10 cellular contexts compared by ENCODE assay signal in genomic region chr6:42137192-42137753, GRCh38. TPM values are rescaled to one million over a fixed set of nuclear protein-coding genes. Genes with fewer than 3 reads are reported as not detected.
DNase-seq lines count a peak whose midpoint lies in the region; ATAC-seq, FAIRE-seq and TF ChIP-seq lines count a peak whose summit lies in the region.
"Had no signal": no experiment of that assay in that cellular context is flagged by ENCODE, and none has a peak within 500 bp of the region (broad histone marks: within the 10 kb centered on the region; RNA-seq: fewer than 3 reads in every experiment).

No MANE protein-coding gene starts in this region.

- H3K4me3 ChIP-seq in GM12878 (no peak overlapping the region), thyroid gland (replicated peaks in 1 of 3) (no peak overlapping the region)

- H3K27me3 ChIP-seq in GM12878 (replicated peaks in 1 of 2; ENCODE audit: control insufficient read depth in 2 of 2, insufficient read depth in 2 of 2, low read length in 1 of 2) = peaks cover 0 to 2% of the 10 kb centered on the region in 2 experiments; a peak in 3 of 4 replicates
- H3K27me3 ChIP-seq in thyroid gland = no peaks in the 10 kb centered on the region

- H2AFZ ChIP-seq in GM12878 (ENCODE audit: control insufficient read depth, low read depth, low read length) = peak overlapping the region; percentile 84

- H3K27ac Mint-ChIP-seq in activated CD4-positive, alpha-beta memory T cell treated with anti-CD3 and anti-CD28 coated beads for 36 hours = peak overlapping the region; percentile 44
- no peak overlapping the region for H3K27ac Mint-ChIP-seq in activated CD4-positive, alpha-beta memory T cell treated with anti-CD3 and anti-CD28 coated beads, Interleukin-2, amount 10 ng/mL, durations not matched to agents 7 days and 5 days
- no peak overlapping the region for H3K27ac Mint-ChIP-seq in activated CD8-positive, alpha-beta T cell treated with anti-CD3 and anti-CD28 coated beads for 36 hours

- intact Hi-C loops in activated CD4-positive, alpha-beta memory T cell treated with anti-CD3 and anti-CD28 coated beads for 36 hours (cut with micrococcal nuclease) = no loop called here
- intact Hi-C loops in GM12878 (cut with micrococcal nuclease; ENCODE audit: unreplicated experiment) = no loop called here
- intact Hi-C loops in thyroid gland (cut with DNase I) = no loop called here
- intact Hi-C loops in activated CD8-positive, alpha-beta T cell treated with anti-CD3 and anti-CD28 coated beads for 36 hours (cut with micrococcal nuclease) = no loop called here

- CTCF ChIA-PET in activated CD4-positive, alpha-beta memory T cell treated with anti-CD3 and anti-CD28 coated beads for 36 hours (lab: Charles Lee) = interaction anchor here (0.8 to 1.6 kb wide), 5 partner anchors 39 to 432 kb away, joined by 3 to 4 read pairs (median 4); partner anchors contain the start of gene TOMM6
- CTCF ChIA-PET in activated CD4-positive, alpha-beta memory T cell treated with anti-CD3 and anti-CD28 coated beads, Interleukin-2, amount 10 ng/mL, durations not matched to agents 7 days and 5 days (lab: Charles Lee) = interaction anchor here (0.8 to 1.5 kb wide), 3 partner anchors 10 to 410 kb away, joined by 3 to 6 read pairs (median 3); no protein-coding TSS in a partner anchor
- CTCF ChIA-PET in GM12878 (lab: Yijun Ruan, JAX) = interaction anchor here (0.6 to 1.6 kb wide), 14 partner anchors 9 to 803 kb away, joined by 3 to 9 read pairs (median 3); no protein-coding TSS in a partner anchor
- CTCF ChIA-PET in activated CD8-positive, alpha-beta T cell treated with anti-CD3 and anti-CD28 coated beads for 36 hours (lab: Charles Lee) = interaction anchor here (0.9 to 4.3 kb wide), 13 partner anchors 14 to 418 kb away, joined by 3 to 20 read pairs (median 4); partner anchors contain the start of gene GUCA1B

- peak overlapping the region; percentile 53 for H3K4me2 ChIP-seq in GM12878 (ENCODE audit: control insufficient read depth, insufficient read depth)

- H3K36me3 Mint-ChIP-seq in activated CD4-positive, alpha-beta memory T cell treated with anti-CD3 and anti-CD28 coated beads for 36 hours = no peaks in the 10 kb centered on the region
- no peaks in the 10 kb centered on the region for H3K36me3 Mint-ChIP-seq in activated CD4-positive, alpha-beta memory T cell treated with anti-CD3 and anti-CD28 coated beads, Interleukin-2, amount 10 ng/mL, durations not matched to agents 7 days and 5 days (ENCODE audit: low read depth)
- no peaks in the 10 kb centered on the region for H3K36me3 Mint-ChIP-seq in activated CD8-positive, alpha-beta T cell treated with anti-CD3 and anti-CD28 coated beads for 36 hours (ENCODE audit: low read depth)

- POLR2A ChIA-PET in activated CD4-positive, alpha-beta memory T cell treated with anti-CD3 and anti-CD28 coated beads for 36 hours (lab: Charles Lee) = no interaction called here
- POLR2A ChIA-PET in activated CD4-positive, alpha-beta memory T cell treated with anti-CD3 and anti-CD28 coated beads, Interleukin-2, amount 10 ng/mL, durations not matched to agents 7 days and 5 days (lab: Charles Lee) = no interaction called here
- POLR2A ChIA-PET in GM12878 (lab: Charles Lee) = no interaction called here
- POLR2A ChIA-PET in activated CD8-positive, alpha-beta T cell treated with anti-CD3 and anti-CD28 coated beads for 36 hours (lab: Charles Lee) = no interaction called here

- WGBS in GM12878 (ENCODE audit: insufficient coverage, insufficient replicate concordance, low lambda C conversion rate, missing lambda C conversion rate) = 72% methylated on average over 7 of the region's 7 CpGs
- WGBS in thyroid gland, 2 donors = 67 to 79% methylated on average over 7 of the region's 7 CpGs

- H3K27me3 Mint-ChIP-seq in activated CD4-positive, alpha-beta memory T cell treated with anti-CD3 and anti-CD28 coated beads for 36 hours = peaks cover 12% of the 10 kb centered on the region
- peaks cover 19% of the 10 kb centered on the region for H3K27me3 Mint-ChIP-seq in activated CD4-positive, alpha-beta memory T cell treated with anti-CD3 and anti-CD28 coated beads, Interleukin-2, amount 10 ng/mL, durations not matched to agents 7 days and 5 days
- peaks cover 13% of the 10 kb centered on the region for H3K27me3 Mint-ChIP-seq in activated CD8-positive, alpha-beta T cell treated with anti-CD3 and anti-CD28 coated beads for 36 hours

- no peak for TF ChIP-seq CTCF in GM12878 (IDR thresholded peaks at IDR 0.05 in 2 of 3, conservative IDR thresholded peaks at IDR 0.05 in 1 of 3; ENCODE audit: control insufficient read depth in 2 of 3, extremely low read depth in 1 of 3, insufficient read depth in 1 of 3, low read depth in 3 of 3, low read length in 3 of 3)
- TF ChIP-seq CTCF in thyroid gland (IDR thresholded peaks at IDR 0.05) = no peak
- no peak for TF ChIP-seq CTCF in activated CD8-positive, alpha-beta T cell treated with anti-CD3 and anti-CD28 coated beads for 36 hours (IDR thresholded peaks at IDR 0.05)

- no peaks in the 10 kb centered on the region for H3K9me3 ChIP-seq in GM12878 (replicated peaks; ENCODE audit: control insufficient read depth, insufficient read depth, low read length)
- H3K9me3 ChIP-seq in thyroid gland = no peaks in the 10 kb centered on the region

- RAD21 ChIA-PET in GM12878 (lab: Charles Lee; ENCODE audit: unreplicated experiment) = interaction anchor here (0.9 to 1.3 kb wide), 3 partner anchors 27 to 77 kb away, joined by 3 to 5 read pairs (median 4); no protein-coding TSS in a partner anchor

- TF ChIP-seq EP300 in GM12878 (IDR thresholded peaks at IDR 0.05; ENCODE audit: borderline replicate concordance in 1 of 2, control insufficient read depth in 1 of 2, low read depth in 2 of 2, low read length in 2 of 2) = no peak

- no TSS peak for BruUV-seq in GM12878 (replicated peaks; lab: Mats Ljungman, UMichigan)

- DNase-seq in activated CD4-positive, alpha-beta memory T cell treated with anti-CD3 and anti-CD28 coated beads for 36 hours = no peak
- no peak for DNase-seq in activated CD4-positive, alpha-beta memory T cell treated with anti-CD3 and anti-CD28 coated beads, Interleukin-2, amount 10 ng/mL, durations not matched to agents 7 days and 5 days
- DNase-seq in GM12878 (ENCODE audit: low read depth, low spot score) = no peak
- DNase-seq in kidney glomerular epithelial cell (lab: John Stamatoyannopoulos, UW) = peak; percentile 78
- no peak for DNase-seq in thyroid gland
- no peak for DNase-seq in activated CD8-positive, alpha-beta T cell treated with anti-CD3 and anti-CD28 coated beads for 36 hours
- no peak for DNase-seq in NCI-H510A treated with DMSO at 0.1 percent for 48 hours (lab: John Stamatoyannopoulos, UW)
- DNase-seq: cortex of kidney, NCI-H1417 treated with DMSO at 0.1 percent for 48 hours had no signal

- H3K9ac ChIP-seq in GM12878 (ENCODE audit: control insufficient read depth, insufficient read depth, low read length) = no peak overlapping the region

- no peaks in the 10 kb centered on the region for H3K79me2 ChIP-seq in GM12878 (ENCODE audit: control insufficient read depth, insufficient read depth, low read length)

- ATAC-seq in GM12878 (no peak), GM21723 (IDR thresholded peaks at IDR 0.05; ENCODE audit: unreplicated experiment) (no peak)
- no peak for ATAC-seq in activated CD8-positive, alpha-beta T cell treated with anti-CD3 and anti-CD28 coated beads for 36 hours

- in situ Hi-C loops in GM12878 (cut with MboI) = no loop called here

- SMC1A ChIA-PET in GM12878 (lab: Charles Lee; ENCODE audit: uncharacterized antibody, unreplicated experiment) = interaction anchor here (0.6 to 1.5 kb wide), 10 partner anchors 10 to 528 kb away, joined by 3 to 5 read pairs (median 3); no protein-coding TSS in a partner anchor

- FAIRE-seq in GM12878 (lab: Jason Lieb, UNC) = no peak

- H3K4me1 ChIP-seq in GM12878 (ENCODE audit: control insufficient read depth, insufficient read depth, low read length) (peaks cover 4% of the 10 kb centered on the region; the same call in 1 of the 2 replicates), thyroid gland (peaks cover 35 to 39% of the 10 kb centered on the region in 2 donors)

- peaks cover 11% of the 10 kb centered on the region for H3K4me1 Mint-ChIP-seq in activated CD4-positive, alpha-beta memory T cell treated with anti-CD3 and anti-CD28 coated beads for 36 hours (ENCODE audit: low read depth)
- peaks cover 7% of the 10 kb centered on the region for H3K4me1 Mint-ChIP-seq in activated CD4-positive, alpha-beta memory T cell treated with anti-CD3 and anti-CD28 coated beads, Interleukin-2, amount 10 ng/mL, durations not matched to agents 7 days and 5 days
- H3K4me1 Mint-ChIP-seq in activated CD8-positive, alpha-beta T cell treated with anti-CD3 and anti-CD28 coated beads for 36 hours (ENCODE audit: low read depth) = peaks cover 11% of the 10 kb centered on the region

- H3K9me3 Mint-ChIP-seq in activated CD4-positive, alpha-beta memory T cell treated with anti-CD3 and anti-CD28 coated beads for 36 hours = no peaks in the 10 kb centered on the region
- no peaks in the 10 kb centered on the region for H3K9me3 Mint-ChIP-seq in activated CD4-positive, alpha-beta memory T cell treated with anti-CD3 and anti-CD28 coated beads, Interleukin-2, amount 10 ng/mL, durations not matched to agents 7 days and 5 days
- H3K9me3 Mint-ChIP-seq in activated CD8-positive, alpha-beta T cell treated with anti-CD3 and anti-CD28 coated beads for 36 hours = no peaks in the 10 kb centered on the region

- H4K20me1 ChIP-seq in GM12878 (ENCODE audit: control insufficient read depth, insufficient read depth) = no peaks in the 10 kb centered on the region

- no peak overlapping the region for H3K4me3 Mint-ChIP-seq in activated CD4-positive, alpha-beta memory T cell treated with anti-CD3 and anti-CD28 coated beads for 36 hours
- H3K4me3 Mint-ChIP-seq in activated CD4-positive, alpha-beta memory T cell treated with anti-CD3 and anti-CD28 coated beads, Interleukin-2, amount 10 ng/mL, durations not matched to agents 7 days and 5 days = no peak overlapping the region
- no peak overlapping the region for H3K4me3 Mint-ChIP-seq in activated CD8-positive, alpha-beta T cell treated with anti-CD3 and anti-CD28 coated beads for 36 hours

- TF ChIP-seq POLR2A in GM12878 (IDR thresholded peaks at IDR 0.05; ENCODE audit: low read depth, low read length) (no peak), thyroid gland (IDR thresholded peaks at IDR 0.05) (no peak)

- no peak overlapping the region for H3K27ac ChIP-seq in GM12878 (ENCODE audit: control insufficient read depth, insufficient read depth)
- H3K27ac ChIP-seq in thyroid gland = peak overlapping the region in 2 of 3 donors; percentile 48 to 52

- TF ChIP-seq RAD21 in GM12878 (IDR thresholded peaks at IDR 0.05; ENCODE audit: insufficient read depth, low read depth, low read length) = no peak

- H3K36me3 ChIP-seq in GM12878 (ENCODE audit: control insufficient read depth in 2 of 2, insufficient read depth in 2 of 2, low read length in 1 of 2) (no peaks in the 10 kb centered on the region), thyroid gland (no peaks in the 10 kb centered on the region)

RNA-seq across cellular contexts. Expression of gene C6orf132, which starts 5.1 kb away (rescaled TPM):
- under 1 TPM; 0.22 to 0.29 TPM for total RNA-seq in activated CD4-positive, alpha-beta memory T cell treated with anti-CD3 and anti-CD28 coated beads for 36 hours
- under 1 TPM; 0.05 to 0.10 TPM for total RNA-seq in activated CD4-positive, alpha-beta memory T cell treated with anti-CD3 and anti-CD28 coated beads, Interleukin-2, amount 10 ng/mL, durations not matched to agents 7 days and 5 days
- total RNA-seq in GM12878 (2013; cell fraction: nucleolus; rRNA removed) = 0.06 and 0.12 TPM in 2 replicates
- total RNA-seq in GM12878 (2014; rRNA removed) = not detected in 2 replicates
- total RNA-seq in GM12878 (2014; rRNA removed; fragmentation: Illumina TruSeq; extraction: Trizol) = not detected in 2 replicates
- 0.03 and 0.05 TPM in 2 replicates for total RNA-seq in GM12878 (2021)
- not detected for polyA plus RNA-seq in GM12878 (2011; ENCODE audit: low read depth)
- polyA plus RNA-seq in GM12878 (2011; rRNA removed) = not detected in 2 replicates
- polyA plus RNA-seq in GM12878 (2011; cell fraction: cytosol; rRNA removed) = not detected in 2 replicates
- polyA plus RNA-seq in GM12878 (2011; cell fraction: nucleus; rRNA removed) = not detected in 2 replicates
- 0.03 TPM in 1 of 2 replicates, not detected in the other for polyA plus RNA-seq in GM12878 (2012)
- polyA plus RNA-seq in GM12878 (2014; fragmentation: Illumina TruSeq; extraction: Trizol) = not detected in 2 replicates
- polyA plus RNA-seq in GM12878 (2014; fragmentation: Nextera tagmentation; extraction: Ambion mirVana) = not detected
- polyA plus RNA-seq in GM12878 (2014; rRNA removed) = 0.04 TPM in 1 of 2 replicates, not detected in the other
- not detected for polyA plus RNA-seq in GM12878 (2016; fragmentation: Nextera tagmentation; extraction: Ambion mirVana)
- polyA minus RNA-seq in GM12878 (2011; rRNA and poly(A)+ RNA removed) = not detected in 2 replicates
- not detected in 2 replicates for polyA minus RNA-seq in GM12878 (2011; cell fraction: cytosol; rRNA and poly(A)+ RNA removed)
- not detected in 2 replicates for polyA minus RNA-seq in GM12878 (2011; cell fraction: nucleus; rRNA and poly(A)+ RNA removed)
- 10 to 100 TPM; 14.8 to 34.3 (median 30.6) TPM for total RNA-seq in thyroid gland
- under 1 TPM; 0.13 to 0.18 TPM for total RNA-seq in activated CD8-positive, alpha-beta T cell treated with anti-CD3 and anti-CD28 coated beads for 36 hours

RNA-seq across cellular contexts. Expression of gene GUCA1A, which starts 35.9 kb away (rescaled TPM):
- total RNA-seq in activated CD4-positive, alpha-beta memory T cell treated with anti-CD3 and anti-CD28 coated beads for 36 hours = not detected
- not detected for total RNA-seq in activated CD4-positive, alpha-beta memory T cell treated with anti-CD3 and anti-CD28 coated beads, Interleukin-2, amount 10 ng/mL, durations not matched to agents 7 days and 5 days
- not detected in 2 replicates for total RNA-seq in GM12878 (2013; cell fraction: nucleolus; rRNA removed)
- total RNA-seq in GM12878 (2014; rRNA removed) (not detected in 2 replicates), GM12878 (2014; rRNA removed; fragmentation: Illumina TruSeq; extraction: Trizol) (not detected in 2 replicates), GM12878 (2021) (not detected in 2 replicates), thyroid gland (not detected)
- not detected for polyA plus RNA-seq in GM12878 (2011; ENCODE audit: low read depth)
- polyA plus RNA-seq in GM12878 (2011; rRNA removed) (not detected in 2 replicates), GM12878 (2014; fragmentation: Illumina TruSeq; extraction: Trizol) (not detected in 2 replicates), GM12878 (2014; fragmentation: Nextera tagmentation; extraction: Ambion mirVana) (not detected), GM12878 (2014; rRNA removed) (not detected in 2 replicates), GM12878 (2016; fragmentation: Nextera tagmentation; extraction: Ambion mirVana) (not detected)
- not detected in 2 replicates for polyA plus RNA-seq in GM12878 (2011; cell fraction: cytosol; rRNA removed)
- not detected in 2 replicates for polyA plus RNA-seq in GM12878 (2011; cell fraction: nucleus; rRNA removed)
- not detected in 2 replicates for polyA plus RNA-seq in GM12878 (2012)
- not detected in 2 replicates for polyA minus RNA-seq in GM12878 (2011; rRNA and poly(A)+ RNA removed)
- polyA minus RNA-seq in GM12878 (2011; cell fraction: cytosol; rRNA and poly(A)+ RNA removed) = not detected in 2 replicates
- not detected in 2 replicates for polyA minus RNA-seq in GM12878 (2011; cell fraction: nucleus; rRNA and poly(A)+ RNA removed)
- under 1 TPM in 1 of 2 experiments, not detected in 1; 0.20 TPM for total RNA-seq in activated CD8-positive, alpha-beta T cell treated with anti-CD3 and anti-CD28 coated beads for 36 hours

RNA-seq across cellular contexts. Expression of gene GUCA1B, which starts 57.5 kb away (rescaled TPM):
- 1 to 10 TPM; 1.9 to 2.3 TPM for total RNA-seq in activated CD4-positive, alpha-beta memory T cell treated with anti-CD3 and anti-CD28 coated beads for 36 hours
- total RNA-seq in activated CD4-positive, alpha-beta memory T cell treated with anti-CD3 and anti-CD28 coated beads, Interleukin-2, amount 10 ng/mL, durations not matched to agents 7 days and 5 days = 1 to 10 TPM in 1 of 2 experiments, under 1 TPM in 1; 0.65 to 1.2 TPM
- 2.9 TPM in 2 replicates for total RNA-seq in GM12878 (2013; cell fraction: nucleolus; rRNA removed)
- total RNA-seq in GM12878 (2014; rRNA removed) (0.34 TPM in 1 of 2 replicates, not detected in the other), GM12878 (2014; rRNA removed; fragmentation: Illumina TruSeq; extraction: Trizol) (0.45 and 0.69 TPM in 2 replicates), GM12878 (2021) (0.48 and 0.51 TPM in 2 replicates), thyroid gland (1 to 10 TPM in 1 of 4 donors, under 1 TPM in 2, not detected in 1; 0.56 to 1.6 (median 0.73) TPM)
- not detected for polyA plus RNA-seq in GM12878 (2011; ENCODE audit: low read depth)
- polyA plus RNA-seq in GM12878 (2011; rRNA removed) (0.40 and 0.41 TPM in 2 replicates), GM12878 (2014; fragmentation: Illumina TruSeq; extraction: Trizol) (0.41 and 0.50 TPM in 2 replicates), GM12878 (2014; fragmentation: Nextera tagmentation; extraction: Ambion mirVana) (under 1 TPM in 1 of 2 experiments, not detected in 1; 0.05 TPM), GM12878 (2014; rRNA removed) (0.23 and 0.35 TPM in 2 replicates), GM12878 (2016; fragmentation: Nextera tagmentation; extraction: Ambion mirVana) (not detected)
- 0.31 and 0.42 TPM in 2 replicates for polyA plus RNA-seq in GM12878 (2011; cell fraction: cytosol; rRNA removed)
- polyA plus RNA-seq in GM12878 (2011; cell fraction: nucleus; rRNA removed) = 0.81 and 1.2 TPM in 2 replicates
- 0.10 and 0.28 TPM in 2 replicates for polyA plus RNA-seq in GM12878 (2012)
- not detected in 2 replicates for polyA minus RNA-seq in GM12878 (2011; rRNA and poly(A)+ RNA removed)
- 1.5 TPM in 1 of 2 replicates, not detected in the other for polyA minus RNA-seq in GM12878 (2011; cell fraction: cytosol; rRNA and poly(A)+ RNA removed)
- 0.24 TPM in 1 of 2 replicates, not detected in the other for polyA minus RNA-seq in GM12878 (2011; cell fraction: nucleus; rRNA and poly(A)+ RNA removed)
- 1 to 10 TPM; 1.9 to 2.6 TPM for total RNA-seq in activated CD8-positive, alpha-beta T cell treated with anti-CD3 and anti-CD28 coated beads for 36 hours

Comparison
In these comparisons a context has a peak if more than half of its experiments do, and no peak if none do; other contexts are left out.
1. RNA of gene C6orf132, which starts 5.1 kb away (total RNA-seq): 14.8 to 34.3 TPM in thyroid gland; 0.22 to 0.29 TPM in activated CD4-positive, alpha-beta memory T cell treated with anti-CD3 and anti-CD28 coated beads for 36 hours, 0.13 to 0.18 TPM in activated CD8-positive, alpha-beta T cell treated with anti-CD3 and anti-CD28 coated beads for 36 hours, 0.05 to 0.10 TPM in activated CD4-positive, alpha-beta memory T cell treated with anti-CD3 and anti-CD28 coated beads, Interleukin-2, amount 10 ng/mL, durations not matched to agents 7 days and 5 days and 0.03 to 0.12 TPM in GM12878; every median in the first group is over 10 times any median in the second.